9 cellular contexts compared by ENCODE assay signal in the genomic region with DNA sequence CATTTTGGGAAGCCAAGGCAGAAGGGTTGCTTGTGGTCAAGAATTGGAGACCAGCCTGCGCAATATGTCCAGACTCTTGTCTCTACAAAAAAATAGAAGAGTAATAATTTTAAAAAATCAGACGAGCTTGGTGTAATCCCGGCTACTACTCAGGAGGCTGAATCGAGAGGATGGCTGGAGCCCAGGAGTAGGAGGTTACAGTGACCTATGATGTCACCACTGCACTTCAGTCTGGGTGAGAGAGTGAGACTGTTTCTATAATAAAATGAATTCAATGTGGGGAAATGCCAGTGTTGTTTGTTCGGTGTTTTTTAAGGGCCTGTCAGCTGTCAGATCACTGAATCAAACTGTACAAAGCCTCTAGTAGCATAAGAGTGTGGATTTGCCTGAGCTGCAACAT. TPM values are rescaled to one million over a fixed set of nuclear protein-coding genes. Genes with fewer than 3 reads are reported as not detected.
DNase-seq lines count a peak whose midpoint lies in the region; ATAC-seq, FAIRE-seq and TF ChIP-seq lines count a peak whose summit lies in the region.
"Had no signal": no experiment of that assay in that cellular context is flagged by ENCODE, and none has a peak within 500 bp of the region (broad histone marks: within the 10 kb centered on the region; RNA-seq: fewer than 3 reads in every experiment).

No MANE protein-coding gene starts in this region.

- POLR2A ChIA-PET in H1 (lab: Charles Lee; ENCODE audit: partially characterized antibody), result interaction anchor here (0.7 to 1.7 kb wide), 3 partner anchors 14 to 22 kb away, joined by 4 to 5 read pairs (median 4); no protein-coding TSS in a partner anchor

- no peak for ATAC-seq in DND-41 (ENCODE audit: insufficient read depth, low read depth)
- ATAC-seq in HG03521 (IDR thresholded peaks at IDR 0.05; ENCODE audit: unreplicated experiment), result no peak
- no peak for ATAC-seq in GM21381 (IDR thresholded peaks at IDR 0.05; ENCODE audit: unreplicated experiment)
- no peak for ATAC-seq in activated CD4-positive, CD25-positive, alpha-beta regulatory T cell treated with anti-CD3 and anti-CD28 coated beads, Interleukin-2, amount 50 U/mL, for 24 hours
- ATAC-seq in HG03457 (IDR thresholded peaks at IDR 0.05; ENCODE audit: unreplicated experiment), result no peak

- H3K14ac ChIP-seq in H1 (ENCODE audit: insufficient read length) (no peak overlapping the region), neuronal stem cell (ENCODE audit: low read length) (no peak overlapping the region)

- H2BK12ac ChIP-seq in H1 (ENCODE audit: low read depth, low read length) (no peak overlapping the region), neuronal stem cell (ENCODE audit: low read length) (no peak overlapping the region)

- no peak overlapping the region for H2BK5ac ChIP-seq in H1 (ENCODE audit: low read depth, low read length)
- no peak overlapping the region for H2BK5ac ChIP-seq in neuronal stem cell (ENCODE audit: low read length)

- H2BK20ac ChIP-seq in H1 (ENCODE audit: low read length), result no peak overlapping the region

- H3K4me1 ChIP-seq in DND-41 (ENCODE audit: insufficient read depth, low read length) (peaks cover 42% of the 10 kb centered on the region), H1 (replicated peaks in 1 of 4; ENCODE audit: control insufficient read depth in 3 of 4, insufficient read depth in 4 of 4, low read length in 3 of 4) (peaks cover 1 to 5% (median 3%) of the 10 kb centered on the region in 4 experiments; a peak in 3 of 7 replicates), neuronal stem cell (ENCODE audit: control insufficient read depth in 2 of 2, insufficient read depth in 1 of 2, low read depth in 1 of 2, low read length in 2 of 2) (peaks cover 5 to 6% of the 10 kb centered on the region in 2 donors)

- H3K23ac ChIP-seq in H1 (ENCODE audit: insufficient read length) (no peak overlapping the region), neuronal stem cell (ENCODE audit: low read depth, low read length, poor library complexity) (no peak overlapping the region)

- TF ChIP-seq CTCF in DND-41 (IDR thresholded peaks at IDR 0.05; ENCODE audit: borderline replicate concordance, extremely low read depth, low read length, poor library complexity, severe bottlenecking) (no peak), H1 (IDR thresholded peaks at IDR 0.05; ENCODE audit: control extremely low read depth in 1 of 3, insufficient read depth in 1 of 3, low read depth in 1 of 3, low read length in 3 of 3) (no peak)

- TF ChIP-seq EP300 in H1 (IDR thresholded peaks at IDR 0.05; ENCODE audit: borderline replicate concordance in 1 of 2, low read depth in 2 of 2, low read length in 2 of 2), result no peak

- H3K27ac ChIP-seq in DND-41 (ENCODE audit: low read length), result no peak overlapping the region
- no peak overlapping the region for H3K27ac ChIP-seq in H1 (ENCODE audit: low read depth, low read length)
- H3K27ac ChIP-seq in neuronal stem cell (replicated peaks; ENCODE audit: low read length), result no peak overlapping the region

- H3K23me2 ChIP-seq in H1 (ENCODE audit: low read depth, low read length), result peaks cover 5% of the 10 kb centered on the region

- no peak overlapping the region for H4K8ac ChIP-seq in H1 (ENCODE audit: extremely low read depth, insufficient read depth, low read length)
- no peak overlapping the region for H4K8ac ChIP-seq in neuronal stem cell (ENCODE audit: low read depth, low read length)

- H3K36me3 ChIP-seq in DND-41 (ENCODE audit: insufficient read depth, low read length) (peaks cover 10% of the 10 kb centered on the region), H1 (ENCODE audit: control insufficient read depth in 2 of 4, insufficient read depth in 4 of 4, low read length in 3 of 4) (no peaks in the 10 kb centered on the region), neuronal stem cell (replicated peaks in 1 of 2; ENCODE audit: control insufficient read depth in 2 of 2, insufficient read depth in 2 of 2, low read length in 2 of 2) (peaks cover 0 to 11% of the 10 kb centered on the region in 2 donors)
- H3K36me3 ChIP-seq: lower lobe of right lung had no signal

- no peak overlapping the region for H2BK120ac ChIP-seq in H1 (replicated peaks; ENCODE audit: low read depth, low read length)
- H2BK120ac ChIP-seq in neuronal stem cell (ENCODE audit: low read depth, low read length), result no peak overlapping the region

- H3K18ac ChIP-seq in H1 (ENCODE audit: extremely low read depth, low read length) (no peak overlapping the region), neuronal stem cell (ENCODE audit: low read length) (no peak overlapping the region)

- DNase-seq in DND-41 (no peak), NCI-H69 (lab: John Stamatoyannopoulos, UW) (peak; percentile 11), H1 (ENCODE audit: low read depth in 1 of 2, low spot score in 2 of 2) (no peak), neuronal stem cell (ENCODE audit: low spot score) (no peak)
- DNase-seq: lower lobe of right lung had no signal

- CTCF ChIA-PET in H1 (lab: Charles Lee; ENCODE audit: partially characterized antibody), result interaction anchor here (0.7 to 1.3 kb wide), 3 partner anchors 25 to 879 kb away, joined by 3 to 4 read pairs (median 3); no protein-coding TSS in a partner anchor

- H2AK5ac ChIP-seq in H1 (ENCODE audit: low read depth, low read length) (no peak overlapping the region), neuronal stem cell (ENCODE audit: low read depth, low read length) (no peak overlapping the region)

- H3K9me3 ChIP-seq in DND-41 (ENCODE audit: insufficient read depth, low read length, severe bottlenecking) (no peaks in the 10 kb centered on the region), H1 (ENCODE audit: insufficient read depth in 2 of 2, low read depth in 1 of 2, low read length in 1 of 2) (no peaks in the 10 kb centered on the region), neuronal stem cell (replicated peaks in 1 of 2; ENCODE audit: control insufficient read depth in 2 of 2, insufficient read depth in 1 of 2, low read depth in 1 of 2, low read length in 2 of 2) (no peaks in the 10 kb centered on the region)
- H3K9me3 ChIP-seq: lower lobe of right lung had no signal

- H3K79me1 ChIP-seq in H1 (ENCODE audit: low read depth, low read length) (no peaks in the 10 kb centered on the region), neuronal stem cell (ENCODE audit: low read depth, low read length) (peaks cover 4% of the 10 kb centered on the region)

- H2BK15ac ChIP-seq in H1 (ENCODE audit: low read length) (no peak overlapping the region), neuronal stem cell (ENCODE audit: low read length) (no peak overlapping the region)

- H3K4me3 ChIP-seq in DND-41 (ENCODE audit: low read depth in 1 of 2, low read length in 2 of 2) (peak overlapping the region in 1 of 2 experiments; percentile 95; a peak in 2 of 4 replicates), H1 (ENCODE audit: extremely low read depth in 1 of 4, insufficient read depth in 2 of 4, low read depth in 3 of 4, low read length in 4 of 4) (peak overlapping the region in 1 of 4 experiments; percentile 99; a peak in 3 of 8 replicates), neuronal stem cell (ENCODE audit: low read length in 2 of 2) (peak overlapping the region in 1 of 2 donors; percentile 65)

- TF ChIP-seq RAD21 in H1 (IDR thresholded peaks at IDR 0.05 in 1 of 2, conservative IDR thresholded peaks at IDR 0.05 in 1 of 2; ENCODE audit: low read depth in 2 of 2, low read length in 2 of 2), result no peak

- H4K20me1 ChIP-seq in DND-41 (ENCODE audit: insufficient read depth, low read length) (peaks cover 32% of the 10 kb centered on the region), H1 (replicated peaks in 1 of 2; ENCODE audit: control insufficient read depth in 1 of 2, insufficient read depth in 2 of 2, low read length in 2 of 2) (peaks cover 0 to 3% of the 10 kb centered on the region in 2 experiments)

- H3K79me2 ChIP-seq in DND-41 (ENCODE audit: insufficient read depth, low read length) (peaks cover 36% of the 10 kb centered on the region), H1 (ENCODE audit: control insufficient read depth in 1 of 2, insufficient read depth in 2 of 2, low read length in 2 of 2) (peaks cover 0 to 31% of the 10 kb centered on the region in 2 experiments; a peak in 3 of 4 replicates)

- no peak for TF ChIP-seq POLR2A in H1 (IDR thresholded peaks at IDR 0.05; ENCODE audit: control extremely low read depth in 1 of 2, low read depth in 2 of 2, low read length in 2 of 2)

- H3K27me3 ChIP-seq in DND-41 (ENCODE audit: insufficient read depth, low read length, poor library complexity) (no peaks in the 10 kb centered on the region), H1 (replicated peaks in 1 of 4; ENCODE audit: control insufficient read depth in 3 of 4, extremely low read depth in 1 of 4, insufficient read depth in 3 of 4, low read length in 3 of 4) (no peaks in the 10 kb centered on the region), neuronal stem cell (ENCODE audit: control insufficient read depth in 3 of 3, insufficient read depth in 3 of 3, low read depth in 1 of 3, low read length in 3 of 3) (no peaks in the 10 kb centered on the region)

- H3K56ac ChIP-seq in H1 (replicated peaks; ENCODE audit: insufficient read length, low read depth, low read length), result no peak overlapping the region

- no peak overlapping the region for H4K5ac ChIP-seq in H1 (ENCODE audit: insufficient read length, low read depth, low read length)

- FAIRE-seq in H1 (lab: Jason Lieb, UNC), result no peak

- H3K4me2 ChIP-seq in DND-41 (ENCODE audit: insufficient read depth, low read length), result peak overlapping the region; percentile 95
- H3K4me2 ChIP-seq in H1 (ENCODE audit: insufficient read depth in 1 of 2, low read depth in 2 of 2, low read length in 2 of 2), result peak overlapping the region; percentile 63 to 73
- H3K4me2 ChIP-seq in neuronal stem cell (ENCODE audit: insufficient read depth, low read length, poor library complexity, severe bottlenecking), result no peak overlapping the region

- H2AFZ ChIP-seq in DND-41 (ENCODE audit: low read depth, low read length), result peak overlapping the region; percentile 76; the same call in 1 of the 2 replicates
- H2AFZ ChIP-seq in H1 (ENCODE audit: low read length), result 0 out of 2 replicates have a peak overlapping the region, but pooled peaks have one; percentile 28
- H2AFZ ChIP-seq in neuronal stem cell (ENCODE audit: low read length), result peak overlapping the region; percentile 98

- 88% methylated on average over 5 of the region's 5 CpGs; no CpG with 5 or more reads in 1 of the 2 experiments for WGBS in H1 (ENCODE audit: extremely low coverage in 1 of 2, insufficient coverage in 1 of 2, insufficient read length in 1 of 2, insufficient replicate concordance in 2 of 2, low coverage in 1 of 2, low lambda C conversion rate in 2 of 2, missing lambda C conversion rate in 1 of 2), 2 experiments
- WGBS in neuronal stem cell (ENCODE audit: extremely low coverage in 2 of 2, insufficient read length in 2 of 2, insufficient replicate concordance in 1 of 2), 2 donors, result no CpG with 5 or more reads among the region's 5 CpGs

- H3K4ac ChIP-seq in H1 (replicated peaks; ENCODE audit: insufficient read length, low read depth, low read length) (no peak overlapping the region), neuronal stem cell (ENCODE audit: low read length) (no peak overlapping the region)

- H4K91ac ChIP-seq in H1 (replicated peaks; ENCODE audit: insufficient read length, low read length) (no peak overlapping the region), neuronal stem cell (ENCODE audit: low read depth, low read length, poor library complexity) (no peak overlapping the region)

- H3K9ac ChIP-seq in DND-41 (ENCODE audit: low read depth, low read length) (no peak overlapping the region), H1 (replicated peaks in 1 of 4; ENCODE audit: extremely low read depth in 1 of 4, low read depth in 3 of 4, low read length in 3 of 4) (no peak overlapping the region), neuronal stem cell (ENCODE audit: low read depth, low read length, poor library complexity) (no peak overlapping the region)

RNA-seq across cellular contexts. Expression of gene FBXL3, which starts 1.2 kb away (rescaled TPM):
- total RNA-seq in H1 (2021; fragmentation: NEBNext Ultra II Directional; extraction: Animal tissue kit (Norgen Biotek cat#: 25700)), result 14.9 and 15.5 TPM in 2 replicates
- 4.2 and 4.9 TPM in 2 replicates for polyA plus RNA-seq in H1 (2011; rRNA removed)
- polyA plus RNA-seq in H1 (2011; cell fraction: cytosol; rRNA removed), result 5.4 TPM
- polyA plus RNA-seq in H1 (2011; cell fraction: nucleus; rRNA removed), result 4.9 TPM
- 4.0 to 8.0 TPM (median 6.3 TPM) in 4 replicates for polyA plus RNA-seq in H1 (2012, experiment 1 of 2)
- polyA plus RNA-seq in H1 (2012, experiment 2 of 2), result 0.59 TPM
- 6.9 TPM for polyA plus RNA-seq in H1 (2013, experiment 1 of 2)
- 6.6 TPM for polyA plus RNA-seq in H1 (2013, experiment 2 of 2)
- 11.5 and 15.0 TPM in 2 replicates for polyA minus RNA-seq in H1 (2011; rRNA and poly(A)+ RNA removed)
- polyA minus RNA-seq in H1 (2011; cell fraction: cytosol; rRNA and poly(A)+ RNA removed), result 9.3 TPM
- polyA minus RNA-seq in H1 (2011; cell fraction: nucleus; rRNA and poly(A)+ RNA removed), result 19.3 TPM
- 9.7 TPM for polyA plus RNA-seq in neuronal stem cell (2013, experiment 1 of 2)
- 9.9 TPM for polyA plus RNA-seq in neuronal stem cell (2013, experiment 2 of 2)

RNA-seq across cellular contexts. Expression of gene CLN5, which starts 36.3 kb away (rescaled TPM):
- 6.5 and 10.1 TPM in 2 replicates for total RNA-seq in H1 (2021; fragmentation: NEBNext Ultra II Directional; extraction: Animal tissue kit (Norgen Biotek cat#: 25700))
- polyA plus RNA-seq in H1 (2011; rRNA removed), result 5.2 and 5.3 TPM in 2 replicates
- polyA plus RNA-seq in H1 (2011; cell fraction: cytosol; rRNA removed), result 7.2 TPM
- polyA plus RNA-seq in H1 (2011; cell fraction: nucleus; rRNA removed), result 10.0 TPM
- polyA plus RNA-seq in H1 (2012, experiment 1 of 2), result 4.5 to 7.6 TPM (median 5.2 TPM) in 4 replicates
- polyA plus RNA-seq in H1 (2012, experiment 2 of 2), result 0.87 TPM
- 8.7 TPM for polyA plus RNA-seq in H1 (2013, experiment 1 of 2)
- 8.7 TPM for polyA plus RNA-seq in H1 (2013, experiment 2 of 2)
- polyA minus RNA-seq in H1 (2011; rRNA and poly(A)+ RNA removed), result 5.0 and 6.1 TPM in 2 replicates
- 3.7 TPM for polyA minus RNA-seq in H1 (2011; cell fraction: cytosol; rRNA and poly(A)+ RNA removed)
- 18.9 TPM for polyA minus RNA-seq in H1 (2011; cell fraction: nucleus; rRNA and poly(A)+ RNA removed)
- polyA plus RNA-seq in neuronal stem cell (2013, experiment 1 of 2), result 10.4 TPM
- 10.2 TPM for polyA plus RNA-seq in neuronal stem cell (2013, experiment 2 of 2)

Comparison
In these comparisons a context has a peak if more than half of its experiments do, and no peak if none do; other contexts are left out.
1. H2AFZ ChIP-seq: peak in every context shown above with its lines; median percentile 98 in neuronal stem cell; 76 in DND-41; 28 in H1.